Comparison of ENCODE assay signal across 8 cellular contexts in genomic region chr4:48483006-48483776, GRCh38. TPM values are rescaled to one million over a fixed set of nuclear protein-coding genes. Genes with fewer than 3 reads are reported as not detected.
DNase-seq lines count a peak whose midpoint lies in the region; ATAC-seq and TF ChIP-seq lines count a peak whose summit lies in the region.

Gene SLC10A4 (plus strand): TSS chr4:48483343. CDS start chr4:48483562, 219 bp downstream.

- peak; percentile 70 for DNase-seq in DMS79 (lab: John Stamatoyannopoulos, UW)
- DNase-seq in activated CD8-positive, alpha-beta memory T cell treated with anti-CD3 and anti-CD28 coated beads, Interleukin-2, amount 10 ng/mL, durations not matched to agents 7 days and 5 days, result no peak
- DNase-seq in COLO829 (ENCODE audit: low spot score), result no peak
- no peak for DNase-seq in uterus
- no peak for DNase-seq in SHP77 treated with DMSO at 0.1 percent for 48 hours (lab: John Stamatoyannopoulos, UW)

- no peak within 1 kb of the TSS for H3K9ac ChIP-seq in subcutaneous abdominal adipose tissue (ENCODE audit: low read length in 5 of 5)

- no peak within 1 kb of the TSS for H3K27ac ChIP-seq in subcutaneous abdominal adipose tissue (ENCODE audit: low read depth, low read length)
- no peak within 1 kb of the TSS for H3K27ac ChIP-seq in uterus

- H3K4me3 ChIP-seq in iPS-18c (ENCODE audit: insufficient read depth, low read depth, low read length), result peak within 1 kb of the TSS; percentile 56
- peak within 1 kb of the TSS in 4 of 5 donors; percentile 6 to 55 (median 44) for H3K4me3 ChIP-seq in subcutaneous abdominal adipose tissue (ENCODE audit: low read depth in 1 of 5, low read length in 5 of 5)
- no peak within 1 kb of the TSS for H3K4me3 ChIP-seq in uterus

- CTCF ChIA-PET in activated CD8-positive, alpha-beta memory T cell treated with anti-CD3 and anti-CD28 coated beads, Interleukin-2, amount 10 ng/mL, durations not matched to agents 7 days and 5 days (lab: Charles Lee), result no interaction called here

- peaks cover 50% of the 10 kb centered on the region for H3K27me3 Mint-ChIP-seq in IgD-negative memory B cell
- peaks cover 64% of the 10 kb centered on the region for H3K27me3 Mint-ChIP-seq in activated CD8-positive, alpha-beta memory T cell treated with anti-CD3 and anti-CD28 coated beads, Interleukin-2, amount 10 ng/mL, durations not matched to agents 7 days and 5 days

- no peak for TF ChIP-seq CTCF in uterus (IDR thresholded peaks at IDR 0.05)

- H3K36me3 ChIP-seq in subcutaneous abdominal adipose tissue (ENCODE audit: control insufficient read depth in 5 of 5, insufficient read depth in 5 of 5, low read length in 5 of 5) (no peaks in the 10 kb centered on the region), uterus (no peaks in the 10 kb centered on the region)

- peak; percentile 58 for ATAC-seq in activated CD8-positive, alpha-beta memory T cell treated with anti-CD3 and anti-CD28 coated beads, Interleukin-2, amount 10 ng/mL, durations not matched to agents 7 days and 5 days

- peaks cover 3 to 14% (median 11%) of the 10 kb centered on the region in 3 donors for H3K4me1 Mint-ChIP-seq in IgD-negative memory B cell
- peaks cover 14% of the 10 kb centered on the region for H3K4me1 Mint-ChIP-seq in activated CD8-positive, alpha-beta memory T cell treated with anti-CD3 and anti-CD28 coated beads, Interleukin-2, amount 10 ng/mL, durations not matched to agents 7 days and 5 days

- no peak within 1 kb of the TSS for H3K27ac Mint-ChIP-seq in IgD-negative memory B cell
- H3K27ac Mint-ChIP-seq in activated CD8-positive, alpha-beta memory T cell treated with anti-CD3 and anti-CD28 coated beads, Interleukin-2, amount 10 ng/mL, durations not matched to agents 7 days and 5 days, result no peak within 1 kb of the TSS

- H3K9me3 ChIP-seq in iPS-18c (ENCODE audit: control insufficient read depth, insufficient read depth, low read length) (no peaks in the 10 kb centered on the region), subcutaneous abdominal adipose tissue (ENCODE audit: control insufficient read depth in 5 of 5, low read length in 5 of 5) (no peaks in the 10 kb centered on the region), uterus (no peaks in the 10 kb centered on the region)

- peak within 1 kb of the TSS; percentile 25 to 90 (median 74) for H3K4me3 Mint-ChIP-seq in IgD-negative memory B cell
- H3K4me3 Mint-ChIP-seq in activated CD8-positive, alpha-beta memory T cell treated with anti-CD3 and anti-CD28 coated beads, Interleukin-2, amount 10 ng/mL, durations not matched to agents 7 days and 5 days, result peak within 1 kb of the TSS; percentile 35

- peaks cover 32 to 42% (median 35%) of the 10 kb centered on the region in 5 donors for H3K27me3 ChIP-seq in subcutaneous abdominal adipose tissue (ENCODE audit: control insufficient read depth in 5 of 5, insufficient read depth in 4 of 5, low read length in 5 of 5)
- H3K27me3 ChIP-seq in uterus, result peaks cover 0 to 42% of the 10 kb centered on the region in 2 donors

- H3K9me3 Mint-ChIP-seq in IgD-negative memory B cell, result no peaks in the 10 kb centered on the region
- no peaks in the 10 kb centered on the region for H3K9me3 Mint-ChIP-seq in activated CD8-positive, alpha-beta memory T cell treated with anti-CD3 and anti-CD28 coated beads, Interleukin-2, amount 10 ng/mL, durations not matched to agents 7 days and 5 days (ENCODE audit: low read depth)

- H3K36me3 Mint-ChIP-seq in IgD-negative memory B cell, result peaks cover 2% of the 10 kb centered on the region
- H3K36me3 Mint-ChIP-seq in activated CD8-positive, alpha-beta memory T cell treated with anti-CD3 and anti-CD28 coated beads, Interleukin-2, amount 10 ng/mL, durations not matched to agents 7 days and 5 days, result no peaks in the 10 kb centered on the region

- H3K4me1 ChIP-seq in subcutaneous abdominal adipose tissue (ENCODE audit: control insufficient read depth in 5 of 5, insufficient read depth in 5 of 5, low read length in 5 of 5) (peaks cover 0 to 15% (median 5%) of the 10 kb centered on the region in 5 donors), uterus (peaks cover 0 to 12% of the 10 kb centered on the region in 2 donors)

- TF ChIP-seq POLR2A in uterus (IDR thresholded peaks at IDR 0.05), result no peak

- intact Hi-C loops in uterus (cut with DNase I; ENCODE audit: low total_unique reads), result no loop called here

RNA-seq across cellular contexts. Expression of gene SLC10A4, which starts in this region (rescaled TPM):
- not detected for polyA plus RNA-seq in IgD-negative memory B cell
- total RNA-seq in activated CD8-positive, alpha-beta memory T cell treated with anti-CD3 and anti-CD28 coated beads, Interleukin-2, amount 10 ng/mL, durations not matched to agents 7 days and 5 days, result not detected
- total RNA-seq in uterus, result 1 to 10 TPM in 1 of 4 donors, under 1 TPM in 1, not detected in 2; 0.24 to 1.2 TPM

Comparison
In these comparisons a context has a peak if more than half of its experiments do, and no peak if none do; other contexts are left out.
1. Peak in ATAC-seq in activated CD8-positive, alpha-beta memory T cell treated with anti-CD3 and anti-CD28 coated beads, Interleukin-2, amount 10 ng/mL, durations not matched to agents 7 days and 5 days; RNA of the gene not detected or under 1 TPM.
2. H3K4me3 ChIP-seq: peak in iPS-18c (single experiment) and subcutaneous abdominal adipose tissue (4 of 5); none in uterus (0 of 2).